Comparison of ENCODE assay signal across 26 cellular contexts in genomic region chr13:113669231-113669870, GRCh38. TPM values are rescaled to one million over a fixed set of nuclear protein-coding genes. Genes with fewer than 3 reads are reported as not detected.
DNase-seq lines count a peak whose midpoint lies in the region; ATAC-seq, FAIRE-seq and TF ChIP-seq lines count a peak whose summit lies in the region.
"Had no signal": no experiment of that assay in that cellular context is flagged by ENCODE, and none has a peak within 500 bp of the region (broad histone marks: within the 10 kb centered on the region; RNA-seq: fewer than 3 reads in every experiment).

No MANE protein-coding gene starts in this region.

- BruUV-seq in HepG2 (replicated peaks; lab: Mats Ljungman, UMichigan), result no TSS peak

- no peak overlapping the region for H3K4me3 ChIP-seq in right lobe of liver
- no peak overlapping the region for H3K4me3 ChIP-seq in HepG2 (replicated peaks in 1 of 3; ENCODE audit: insufficient read depth in 1 of 3, low read depth in 2 of 3, low read length in 3 of 3)
- no peak overlapping the region for H3K4me3 ChIP-seq in osteoblast (ENCODE audit: insufficient read depth, low read length)
- H3K4me3 ChIP-seq in GM23248, result no peak overlapping the region
- H3K4me3 ChIP-seq: esophagus squamous epithelium, gastroesophageal sphincter had no signal

- TF ChIP-seq CTCF in right lobe of liver (IDR thresholded peaks at IDR 0.05) (no peak), HepG2 (CRISPR knock-in tag; IDR thresholded peaks at IDR 0.05) (no peak), glutamatergic neuron (IDR thresholded peaks at IDR 0.05; ENCODE audit: partially characterized antibody, unreplicated experiment) (no peak), osteoblast (IDR thresholded peaks at IDR 0.05; ENCODE audit: extremely low read depth, low read depth, low read length) (no peak)

- no peak for ATAC-seq in right lobe of liver
- no peak for ATAC-seq in HepG2
- no peak for ATAC-seq in left lobe of liver
- ATAC-seq: activated CD8-positive, alpha-beta T cell treated with anti-CD3 and anti-CD28 coated beads, Interleukin-2, amount 10 ng/mL, durations not matched to agents 7 days and 5 days; CD8-positive, alpha-beta T cell; effector memory CD8-positive, alpha-beta T cell; gastroesophageal sphincter; HCT116; natural killer cell; SK-N-SH treated with all-trans-retinoic acid at 6 μM for 48 hours had no signal

- 69% methylated on average over 8 of the region's 18 CpGs for WGBS in right lobe of liver (ENCODE audit: insufficient coverage, low coverage, low lambda C conversion rate, missing lambda C conversion rate)
- WGBS in HepG2 (ENCODE audit: low lambda C conversion rate), result 29% methylated on average over 16 of the region's 18 CpGs
- WGBS in GM23248 (ENCODE audit: low coverage in 1 of 2, low lambda C conversion rate in 2 of 2, missing lambda C conversion rate in 2 of 2), 2 experiments, result 66 to 67% methylated on average over 18 of the region's 18 CpGs

- no peaks in the 10 kb centered on the region for H3K27me3 ChIP-seq in right lobe of liver
- peaks cover 7 to 50% of the 10 kb centered on the region in 2 experiments; a peak in 4 of 5 replicates for H3K27me3 ChIP-seq in HepG2 (ENCODE audit: control insufficient read depth in 1 of 2, insufficient read depth in 2 of 2, low read length in 2 of 2)
- H3K27me3 ChIP-seq in osteoblast (ENCODE audit: insufficient read depth, low read length), result peaks cover 4% of the 10 kb centered on the region
- peaks cover 2% of the 10 kb centered on the region for H3K27me3 ChIP-seq in GM23248 (replicated peaks; ENCODE audit: insufficient read depth)
- H3K27me3 ChIP-seq: brain microvascular endothelial cell had no signal

- no peaks in the 10 kb centered on the region for H3K79me2 ChIP-seq in HepG2 (ENCODE audit: insufficient read depth, low read length)
- H3K79me2 ChIP-seq in osteoblast (ENCODE audit: insufficient read depth, low read length), result no peaks in the 10 kb centered on the region
- no peaks in the 10 kb centered on the region for H3K79me2 ChIP-seq in GM23248 (ENCODE audit: insufficient read depth)

- TF ChIP-seq POLR2A in right lobe of liver (IDR thresholded peaks at IDR 0.05), result no peak
- no peak for TF ChIP-seq POLR2A in HepG2 (IDR thresholded peaks at IDR 0.05; ENCODE audit: insufficient read depth in 1 of 2, low read depth in 2 of 2, low read length in 2 of 2)

- TF ChIP-seq RAD21 in HepG2 (CRISPR knock-in tag; IDR thresholded peaks at IDR 0.05), result no peak

- H3K27ac ChIP-seq in right lobe of liver (no peak overlapping the region), HepG2 (ENCODE audit: extremely low read length, insufficient read depth, low read length) (no peak overlapping the region), osteoblast (ENCODE audit: low read depth, low read length) (no peak overlapping the region), GM23248 (no peak overlapping the region)
- H3K27ac ChIP-seq: brain microvascular endothelial cell, esophagus squamous epithelium, gastroesophageal sphincter, RWPE1, VCaP had no signal

- POLR2A ChIA-PET in HepG2 (lab: Yijun Ruan, JAX), result no interaction called here

- in situ Hi-C loops in HepG2 (cut with HindIII; ENCODE audit: extremely low pct_ligation_motif_present, low pct_unique_long_range_greater_than_20kb) (no loop called here), GM23248 (cut with MboI) (no loop called here)

- TF ChIP-seq EP300 in HepG2 (IDR thresholded peaks at IDR 0.05; ENCODE audit: low read depth in 2 of 2, low read length in 2 of 2) (no peak), HepG2 (CRISPR knock-in tag; IDR thresholded peaks at IDR 0.05; ENCODE audit: borderline replicate concordance) (no peak)

- no peak for FAIRE-seq in HepG2 (lab: Jason Lieb, UNC)

- H3K4me1 Mint-ChIP-seq in glutamatergic neuron (ENCODE audit: low read depth, unreplicated experiment), result peaks cover 3% of the 10 kb centered on the region

- H3K9me3 ChIP-seq in right lobe of liver, result no peaks in the 10 kb centered on the region
- H3K9me3 ChIP-seq in HepG2 (ENCODE audit: low read length), result no peaks in the 10 kb centered on the region
- H3K9me3 ChIP-seq in osteoblast (ENCODE audit: low read depth, low read length), result no peaks in the 10 kb centered on the region
- H3K9me3 ChIP-seq in GM23248 (ENCODE audit: low read depth), result no peaks in the 10 kb centered on the region
- H3K9me3 ChIP-seq: esophagus squamous epithelium, gastroesophageal sphincter had no signal

- H3K9ac ChIP-seq in HepG2 (ENCODE audit: insufficient read depth, low read depth, low read length) (no peak overlapping the region), GM23248 (no peak overlapping the region)

- peaks cover 15% of the 10 kb centered on the region for H3K27me3 Mint-ChIP-seq in glutamatergic neuron (ENCODE audit: unreplicated experiment)

- no peaks in the 10 kb centered on the region for H3K9me2 ChIP-seq in GM23248 (ENCODE audit: insufficient read depth)

- CTCF ChIA-PET in HepG2 (lab: Yijun Ruan, JAX; ENCODE audit: low intra/inter-chr PET ratio, low total read pairs), result no interaction called here

- no peak overlapping the region for H3K27ac Mint-ChIP-seq in glutamatergic neuron (ENCODE audit: unreplicated experiment)
- H3K27ac Mint-ChIP-seq: activated CD8-positive, alpha-beta T cell treated with anti-CD3 and anti-CD28 coated beads, Interleukin-2, amount 10 ng/mL, durations not matched to agents 7 days and 5 days; CD8-positive, alpha-beta T cell; effector memory CD8-positive, alpha-beta T cell; natural killer cell had no signal

- peak in 2 of 3 donors; percentile 25 to 33 for DNase-seq in right lobe of liver
- DNase-seq in HepG2 (ENCODE audit: low spot score), result no peak
- peak; percentile 10 for DNase-seq in glutamatergic neuron
- DNase-seq in osteoblast (ENCODE audit: insufficient read length, low spot score, missing footprints), result peak; percentile 78
- DNase-seq in left lobe of liver (ENCODE audit: low spot score), result no peak
- DNase-seq in GM23248, result no peak
- DNase-seq in RPMI8226, result no peak
- DNase-seq: activated CD8-positive, alpha-beta T cell treated with anti-CD3 and anti-CD28 coated beads, Interleukin-2, amount 10 ng/mL, durations not matched to agents 7 days and 5 days; activated T-cell treated with anti-CD3 and anti-CD28 coated beads, Interleukin-2, amount 50 U/mL, for 4 hours; brain microvascular endothelial cell; DMS53; effector memory CD8-positive, alpha-beta T cell; esophagus squamous epithelium; GF-D8; kidney glomerular epithelial cell; NCI-H1694; NCI-H2171 treated with DMSO at 0.1 percent for 48 hours had no signal

- H3K4me3 Mint-ChIP-seq in glutamatergic neuron (ENCODE audit: unreplicated experiment), result no peak overlapping the region
- H3K4me3 Mint-ChIP-seq: activated CD8-positive, alpha-beta T cell treated with anti-CD3 and anti-CD28 coated beads, Interleukin-2, amount 10 ng/mL, durations not matched to agents 7 days and 5 days; activated T-cell treated with anti-CD3 and anti-CD28 coated beads, Interleukin-2, amount 50 U/mL, for 4 hours; CD8-positive, alpha-beta T cell; effector memory CD8-positive, alpha-beta T cell; natural killer cell had no signal

- H2AFZ ChIP-seq in HepG2 (ENCODE audit: low read length), result no peak overlapping the region
- no peak overlapping the region for H2AFZ ChIP-seq in osteoblast (ENCODE audit: low read length)
- no peak overlapping the region for H2AFZ ChIP-seq in GM23248

- no peak overlapping the region for H3K4me2 ChIP-seq in HepG2 (ENCODE audit: low read depth, low read length)
- no peak overlapping the region for H3K4me2 ChIP-seq in osteoblast (ENCODE audit: insufficient read depth, low read length)
- no peak overlapping the region for H3K4me2 ChIP-seq in GM23248 (ENCODE audit: unreplicated experiment)

- H3K9me3 Mint-ChIP-seq in glutamatergic neuron (ENCODE audit: unreplicated experiment), result peaks cover 9% of the 10 kb centered on the region
- H3K9me3 Mint-ChIP-seq: activated T-cell treated with anti-CD3 and anti-CD28 coated beads, Interleukin-2, amount 50 U/mL, for 4 hours; CD8-positive, alpha-beta T cell had no signal

- H3F3A ChIP-seq in GM23248 (ENCODE audit: insufficient read depth), result no peaks in the 10 kb centered on the region; the same call in 1 of the 2 replicates

- H3K4me1 ChIP-seq in right lobe of liver (no peaks in the 10 kb centered on the region), HepG2 (ENCODE audit: insufficient read depth, low read length) (peaks cover 9% of the 10 kb centered on the region), osteoblast (ENCODE audit: insufficient read depth, low read length) (no peaks in the 10 kb centered on the region), GM23248 (ENCODE audit: insufficient read depth) (no peaks in the 10 kb centered on the region)
- H3K4me1 ChIP-seq: esophagus squamous epithelium, gastroesophageal sphincter had no signal

- H4K20me1 ChIP-seq in HepG2 (ENCODE audit: insufficient read depth, low read length) (no peaks in the 10 kb centered on the region), osteoblast (ENCODE audit: insufficient read depth, low read length) (no peaks in the 10 kb centered on the region), GM23248 (ENCODE audit: insufficient read depth) (no peaks in the 10 kb centered on the region)

- H3K36me3 Mint-ChIP-seq in glutamatergic neuron (ENCODE audit: unreplicated experiment), result peaks cover 6% of the 10 kb centered on the region
- H3K36me3 Mint-ChIP-seq: CD8-positive, alpha-beta T cell; natural killer cell had no signal

- intact Hi-C loops in right lobe of liver (cut with DNase I), result no loop called here
- intact Hi-C loops in HepG2 (cut with micrococcal nuclease; ENCODE audit: unreplicated experiment), result no loop called here

- H3K36me3 ChIP-seq in right lobe of liver, result no peaks in the 10 kb centered on the region
- no peaks in the 10 kb centered on the region for H3K36me3 ChIP-seq in HepG2 (replicated peaks in 1 of 2; ENCODE audit: control insufficient read depth in 1 of 2, insufficient read depth in 2 of 2, low read length in 2 of 2)
- H3K36me3 ChIP-seq in osteoblast (ENCODE audit: insufficient read depth, low read length), result no peaks in the 10 kb centered on the region
- no peaks in the 10 kb centered on the region for H3K36me3 ChIP-seq in GM23248 (ENCODE audit: low read depth)
- H3K36me3 ChIP-seq: brain microvascular endothelial cell, esophagus squamous epithelium, gastroesophageal sphincter had no signal

RNA-seq across cellular contexts. Expression of gene GRK1, which starts 2.3 kb away (rescaled TPM):
- total RNA-seq in right lobe of liver (not detected), HepG2 (2016; rRNA removed; fragmentation: Illumina TruSeq; extraction: Trizol) (0.07 TPM in 1 of 2 replicates, not detected in the other), glutamatergic neuron (ENCODE audit: unreplicated experiment) (1.2 TPM), osteoblast (not detected in 2 replicates), left lobe of liver (not detected)
- total RNA-seq in HepG2 (2016; cell fraction: cytosol; rRNA removed; fragmentation: Illumina TruSeq; extraction: Trizol; ENCODE audit: low read depth), result 0.09 and 0.20 TPM in 2 replicates
- not detected in 2 replicates for total RNA-seq in HepG2 (2016; cell fraction: insoluble cytoplasmic fraction; rRNA removed; fragmentation: Illumina TruSeq; extraction: Trizol)
- total RNA-seq in HepG2 (2016; cell fraction: membrane; rRNA removed; fragmentation: Illumina TruSeq; extraction: Trizol), result 0.06 TPM in 1 of 2 replicates, not detected in the other
- total RNA-seq in HepG2 (2016; cell fraction: nucleus; rRNA removed; fragmentation: Illumina TruSeq; extraction: Trizol), result 0.16 and 0.19 TPM in 2 replicates
- polyA plus RNA-seq in HepG2 (2011; rRNA removed) (0.03 and 0.12 TPM in 2 replicates), GM23248 (2016; fragmentation: Nextera tagmentation; extraction: Ambion mirVana) (not detected in 2 replicates)
- polyA plus RNA-seq in HepG2 (2011; cell fraction: cytosol; rRNA removed), result 0.04 and 0.06 TPM in 2 replicates
- polyA plus RNA-seq in HepG2 (2011; cell fraction: nucleus; rRNA removed), result 0.21 and 0.24 TPM in 2 replicates
- not detected in 2 replicates for polyA plus RNA-seq in HepG2 (2012)
- 0.03 TPM in 2 replicates for polyA plus RNA-seq in HepG2 (2016; cell fraction: cytosol; fragmentation: Illumina TruSeq; extraction: Trizol; ENCODE audit: low read depth)
- not detected in 2 replicates for polyA plus RNA-seq in HepG2 (2016; cell fraction: insoluble cytoplasmic fraction; fragmentation: Illumina TruSeq; extraction: Trizol; ENCODE audit: low read depth)
- polyA plus RNA-seq in HepG2 (2016; cell fraction: membrane; fragmentation: Illumina TruSeq; extraction: Trizol; ENCODE audit: low read depth), result not detected in 2 replicates
- polyA plus RNA-seq in HepG2 (2016; cell fraction: nucleus; fragmentation: Illumina TruSeq; extraction: Trizol; ENCODE audit: insufficient read depth, low read depth), result 0.13 TPM in 1 of 2 replicates, not detected in the other
- polyA minus RNA-seq in HepG2 (2011; rRNA and poly(A)+ RNA removed; ENCODE audit: low replicate concordance), result 0.06 TPM in 1 of 2 replicates, not detected in the other
- not detected in 2 replicates for polyA minus RNA-seq in HepG2 (2011; cell fraction: cytosol; rRNA and poly(A)+ RNA removed)
- polyA minus RNA-seq in HepG2 (2011; cell fraction: nucleus; rRNA and poly(A)+ RNA removed), result 0.12 and 0.13 TPM in 2 replicates
- total RNA-seq in GM23248 (2014; rRNA removed; shearing (Covaris generic)), result not detected in 2 replicates
- total RNA-seq: CD8-positive, alpha-beta T cell; esophagus squamous epithelium; HT1080; natural killer cell; T-helper 2 cell treated with Interferon-gamma antibody and Interleukin-4, amounts not matched to agents 100 ng/mL and 5 ng/mL, for 36 hours had no signal

RNA-seq across cellular contexts. Expression of gene ATP4B, which starts 11.4 kb away (rescaled TPM):
- not detected for total RNA-seq in right lobe of liver
- not detected in 2 replicates for total RNA-seq in HepG2 (2016; rRNA removed; fragmentation: Illumina TruSeq; extraction: Trizol)
- total RNA-seq in HepG2 (2016; cell fraction: cytosol; rRNA removed; fragmentation: Illumina TruSeq; extraction: Trizol; ENCODE audit: low read depth), result not detected in 2 replicates
- total RNA-seq in HepG2 (2016; cell fraction: insoluble cytoplasmic fraction; rRNA removed; fragmentation: Illumina TruSeq; extraction: Trizol), result not detected in 2 replicates
- total RNA-seq in HepG2 (2016; cell fraction: membrane; rRNA removed; fragmentation: Illumina TruSeq; extraction: Trizol), result not detected in 2 replicates
- not detected in 2 replicates for total RNA-seq in HepG2 (2016; cell fraction: nucleus; rRNA removed; fragmentation: Illumina TruSeq; extraction: Trizol)
- not detected in 2 replicates for polyA plus RNA-seq in HepG2 (2011; rRNA removed)
- polyA plus RNA-seq in HepG2 (2011; cell fraction: cytosol; rRNA removed), result not detected in 2 replicates
- polyA plus RNA-seq in HepG2 (2011; cell fraction: nucleus; rRNA removed), result not detected in 2 replicates
- not detected in 2 replicates for polyA plus RNA-seq in HepG2 (2012)
- not detected in 2 replicates for polyA plus RNA-seq in HepG2 (2016; cell fraction: cytosol; fragmentation: Illumina TruSeq; extraction: Trizol; ENCODE audit: low read depth)
- polyA plus RNA-seq in HepG2 (2016; cell fraction: insoluble cytoplasmic fraction; fragmentation: Illumina TruSeq; extraction: Trizol; ENCODE audit: low read depth), result not detected in 2 replicates
- not detected in 2 replicates for polyA plus RNA-seq in HepG2 (2016; cell fraction: membrane; fragmentation: Illumina TruSeq; extraction: Trizol; ENCODE audit: low read depth)
- not detected in 2 replicates for polyA plus RNA-seq in HepG2 (2016; cell fraction: nucleus; fragmentation: Illumina TruSeq; extraction: Trizol; ENCODE audit: insufficient read depth, low read depth)
- not detected in 2 replicates for polyA minus RNA-seq in HepG2 (2011; rRNA and poly(A)+ RNA removed; ENCODE audit: low replicate concordance)
- not detected in 2 replicates for polyA minus RNA-seq in HepG2 (2011; cell fraction: cytosol; rRNA and poly(A)+ RNA removed)
- not detected in 2 replicates for polyA minus RNA-seq in HepG2 (2011; cell fraction: nucleus; rRNA and poly(A)+ RNA removed)
- total RNA-seq in glutamatergic neuron (ENCODE audit: unreplicated experiment), result not detected
- total RNA-seq in osteoblast, result not detected in 2 replicates
- not detected for total RNA-seq in left lobe of liver
- total RNA-seq in GM23248 (2014; rRNA removed; shearing (Covaris generic)), result not detected in 2 replicates
- not detected in 2 replicates for polyA plus RNA-seq in GM23248 (2016; fragmentation: Nextera tagmentation; extraction: Ambion mirVana)
- total RNA-seq: activated CD8-positive, alpha-beta T cell treated with anti-CD3 and anti-CD28 coated beads, Interleukin-2, amount 10 ng/mL, durations not matched to agents 7 days and 5 days; activated T-cell treated with anti-CD3 and anti-CD28 coated beads, Interleukin-2, amount 50 U/mL, for 4 hours; CD8-positive, alpha-beta T cell; esophagus squamous epithelium; gastroesophageal sphincter; HT1080; natural killer cell; T-helper 2 cell treated with Interferon-gamma antibody and Interleukin-4, amounts not matched to agents 100 ng/mL and 5 ng/mL, for 36 hours had no signal

Comparison
In these comparisons a context has a peak if more than half of its experiments do, and no peak if none do; other contexts are left out.
1. DNase-seq: peak in right lobe of liver (2 of 3), glutamatergic neuron (single experiment) and osteoblast (single experiment); none in HepG2 (single experiment), left lobe of liver (single experiment), GM23248 (single experiment) and RPMI8226 (single experiment).